ENCODE assay signal across 28 cellular contexts in the genomic region with DNA sequence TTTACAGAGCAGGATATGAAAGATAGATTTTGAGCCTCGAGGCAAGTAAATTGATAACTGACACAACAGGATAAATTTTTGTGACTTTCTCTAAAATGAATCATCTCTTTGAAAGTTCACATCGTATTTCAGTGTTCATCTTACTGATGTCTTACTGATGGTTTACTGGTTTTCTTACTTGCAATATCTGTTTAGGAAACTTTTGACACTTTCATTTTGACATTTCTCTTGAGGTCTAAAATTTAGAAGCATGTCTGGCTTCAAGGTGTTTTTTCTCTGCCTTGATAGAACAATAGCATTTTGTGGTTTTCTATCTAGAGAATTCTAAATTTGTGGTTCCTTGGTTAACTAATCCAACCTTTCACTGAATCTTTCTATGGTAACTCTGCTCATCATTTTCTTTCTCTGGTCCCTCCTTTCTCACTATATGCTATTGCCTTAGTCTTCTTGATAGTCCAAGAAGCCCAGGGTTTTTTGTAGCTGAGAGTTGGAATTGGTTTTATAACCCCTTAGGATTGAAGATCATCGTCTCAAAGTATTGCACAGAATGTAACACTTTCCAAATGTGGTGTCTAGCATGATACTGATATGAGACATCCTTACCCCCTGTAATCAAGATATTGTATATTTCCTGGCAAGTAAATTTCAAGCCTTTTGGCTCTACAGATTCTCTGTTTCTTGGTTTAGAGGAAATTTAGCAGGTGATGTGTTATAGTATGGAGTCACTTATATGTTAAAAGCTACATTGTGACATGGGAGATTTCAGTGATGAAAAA.
A peak's percentile ranks its signal among the peaks of the same experiment; 100 is the strongest.
DNase-seq lines count a peak whose midpoint lies in the region; ATAC-seq and TF ChIP-seq lines count a peak whose summit lies in the region.
"Had no signal": no experiment of that assay in that cellular context is flagged by ENCODE, and none has a peak within 500 bp of the region (broad histone marks: within the 10 kb centered on the region; RNA-seq: fewer than 3 reads in every experiment).

No MANE protein-coding gene starts in this region.

- TF ChIP-seq EP300 in SK-N-SH (IDR thresholded peaks at IDR 0.05; ENCODE audit: borderline replicate concordance in 1 of 2, low read depth in 1 of 2, low read length in 1 of 2) = no peak

- H3K4me1 Mint-ChIP-seq in stimulated activated naive B cell treated with anti-CD40 and anti-IgM and Interleukin-4, amounts not matched to agents 10 μg/mL and 1 μg/mL and 100 μg/mL, for 72 hours = peaks cover 20 to 41% of the 10 kb centered on the region in 2 donors

- no peaks in the 10 kb centered on the region for H4K20me1 ChIP-seq in SK-N-SH (ENCODE audit: insufficient read depth)

- 15% methylated on average over 3 of the region's 3 CpGs for WGBS in SK-N-SH (ENCODE audit: low lambda C conversion rate)
- WGBS in heart right ventricle, 2 donors = 45 to 53% methylated on average over 3 of the region's 3 CpGs
- no CpG with 5 or more reads among the region's 3 CpGs for WGBS in neuronal stem cell (ENCODE audit: extremely low coverage in 2 of 2, insufficient read length in 2 of 2, insufficient replicate concordance in 1 of 2), 2 donors

- H3K27ac ChIP-seq in SK-N-SH (ENCODE audit: low read depth in 2 of 2, low read length in 1 of 2) = no peak overlapping the region
- H3K27ac ChIP-seq in heart right ventricle = no peak overlapping the region
- H3K27ac ChIP-seq in neuronal stem cell (replicated peaks; ENCODE audit: low read length) = no peak overlapping the region
- H3K27ac ChIP-seq: HL-60, VCaP had no signal

- no peak overlapping the region for H2BK5ac ChIP-seq in neuronal stem cell (ENCODE audit: low read length)

- no peak for TF ChIP-seq CTCF in SK-N-SH (IDR thresholded peaks at IDR 0.05)
- no peak for TF ChIP-seq CTCF in heart right ventricle (IDR thresholded peaks at IDR 0.05)

- H3K36me3 ChIP-seq in SK-N-SH (replicated peaks in 1 of 2; ENCODE audit: control insufficient read depth in 1 of 2, insufficient read depth in 2 of 2, low read length in 1 of 2) = no peaks in the 10 kb centered on the region
- H3K36me3 ChIP-seq in heart right ventricle = no peaks in the 10 kb centered on the region
- no peaks in the 10 kb centered on the region for H3K36me3 ChIP-seq in neuronal stem cell (replicated peaks in 1 of 2; ENCODE audit: control insufficient read depth in 2 of 2, insufficient read depth in 2 of 2, low read length in 2 of 2)
- H3K36me3 ChIP-seq: HAP-1 had no signal

- no peak overlapping the region for H2BK12ac ChIP-seq in neuronal stem cell (ENCODE audit: low read length)

- peaks cover 0 to 7% of the 10 kb centered on the region in 2 donors for H3K27me3 Mint-ChIP-seq in stimulated activated naive B cell treated with anti-CD40 and anti-IgM and Interleukin-4, amounts not matched to agents 10 μg/mL and 1 μg/mL and 100 μg/mL, for 72 hours
- H3K27me3 Mint-ChIP-seq: type B pancreatic cell had no signal

- peaks cover 6% of the 10 kb centered on the region for H3F3A ChIP-seq in SK-N-SH (replicated peaks; ENCODE audit: insufficient read depth)

- H3K27me3 ChIP-seq in SK-N-SH (ENCODE audit: insufficient read depth) (no peaks in the 10 kb centered on the region), heart right ventricle (peaks cover 0 to 2% (median 0%) of the 10 kb centered on the region in 7 donors), neuronal stem cell (ENCODE audit: control insufficient read depth in 3 of 3, insufficient read depth in 3 of 3, low read depth in 1 of 3, low read length in 3 of 3) (no peaks in the 10 kb centered on the region)

- H3K14ac ChIP-seq in neuronal stem cell (ENCODE audit: low read length) = no peak overlapping the region

- no peaks in the 10 kb centered on the region; the same call in 1 of the 2 replicates for H3K79me2 ChIP-seq in SK-N-SH (ENCODE audit: insufficient read depth)

- H2AFZ ChIP-seq in SK-N-SH (ENCODE audit: low read depth) (peak overlapping the region; percentile 29; the same call in 1 of the 2 replicates), neuronal stem cell (ENCODE audit: low read length) (no peak overlapping the region)

- no peak overlapping the region for H3K23ac ChIP-seq in neuronal stem cell (ENCODE audit: low read depth, low read length, poor library complexity)

- H3K18ac ChIP-seq in neuronal stem cell (ENCODE audit: low read length) = no peak overlapping the region

- H3K4me1 ChIP-seq in SK-N-SH (ENCODE audit: control insufficient read depth in 1 of 2, insufficient read depth in 2 of 2, low read depth in 1 of 2, low read length in 1 of 2) (no peaks in the 10 kb centered on the region), heart right ventricle (no peaks in the 10 kb centered on the region), neuronal stem cell (ENCODE audit: control insufficient read depth in 2 of 2, insufficient read depth in 1 of 2, low read depth in 1 of 2, low read length in 2 of 2) (peaks cover 5 to 6% of the 10 kb centered on the region in 2 donors)

- H3K27ac Mint-ChIP-seq in stimulated activated naive B cell treated with anti-CD40 and anti-IgM and Interleukin-4, amounts not matched to agents 10 μg/mL and 1 μg/mL and 100 μg/mL, for 72 hours = peak overlapping the region; percentile 27
- H3K27ac Mint-ChIP-seq: activated CD4-positive, alpha-beta T cell treated with anti-CD3 and anti-CD28 coated beads, Interleukin-2, amount 10 ng/mL, durations not matched to agents 7 days and 5 days; brain; CD8-positive, alpha-beta T cell; memory B cell; progenitor cell of endocrine pancreas; type B pancreatic cell had no signal

- H3K4me3 ChIP-seq in SK-N-SH (ENCODE audit: low read depth in 2 of 2, low read length in 1 of 2) (no peak overlapping the region), heart right ventricle (no peak overlapping the region), neuronal stem cell (ENCODE audit: low read length in 2 of 2) (no peak overlapping the region)
- H3K4me3 ChIP-seq: HAP-1 had no signal

- peak overlapping the region in 1 of 2 donors; percentile 31 for H3K4me3 Mint-ChIP-seq in stimulated activated naive B cell treated with anti-CD40 and anti-IgM and Interleukin-4, amounts not matched to agents 10 μg/mL and 1 μg/mL and 100 μg/mL, for 72 hours
- H3K4me3 Mint-ChIP-seq: activated CD4-positive, alpha-beta T cell treated with anti-CD3 and anti-CD28 coated beads, Interleukin-2, amount 10 ng/mL, durations not matched to agents 7 days and 5 days; brain; CD8-positive, alpha-beta T cell; memory B cell; type B pancreatic cell had no signal

- H3K9ac ChIP-seq in SK-N-SH (no peak overlapping the region), neuronal stem cell (ENCODE audit: low read depth, low read length, poor library complexity) (no peak overlapping the region)

- H2AK5ac ChIP-seq in neuronal stem cell (ENCODE audit: low read depth, low read length) = no peak overlapping the region

- H2BK120ac ChIP-seq in neuronal stem cell (ENCODE audit: low read depth, low read length) = no peak overlapping the region

- ATAC-seq in SK-N-SH treated with all-trans-retinoic acid at 6 μM for 48 hours (no peak), HG02759 (IDR thresholded peaks at IDR 0.05; ENCODE audit: unreplicated experiment) (peak; percentile 81), HG03565 (IDR thresholded peaks at IDR 0.05; ENCODE audit: unreplicated experiment) (peak; percentile 60), heart right ventricle (no peak)
- ATAC-seq in stimulated activated naive B cell treated with anti-CD40 and anti-IgM and Interleukin-4, amounts not matched to agents 10 μg/mL and 1 μg/mL and 100 μg/mL, for 72 hours (replicated peaks) = peak; percentile 83 to 85
- ATAC-seq: CD8-positive, alpha-beta T cell; HepG2 had no signal

- H3K4me2 ChIP-seq in SK-N-SH = no peak overlapping the region
- no peak overlapping the region for H3K4me2 ChIP-seq in neuronal stem cell (ENCODE audit: insufficient read depth, low read length, poor library complexity, severe bottlenecking)

- CTCF ChIA-PET in SK-N-SH (lab: Yijun Ruan, JAX) = no interaction called here

- POLR2A ChIA-PET in SK-N-SH (lab: Yijun Ruan, JAX) = no interaction called here

- peaks cover 3 to 4% of the 10 kb centered on the region in 2 donors for H3K36me3 Mint-ChIP-seq in stimulated activated naive B cell treated with anti-CD40 and anti-IgM and Interleukin-4, amounts not matched to agents 10 μg/mL and 1 μg/mL and 100 μg/mL, for 72 hours
- H3K36me3 Mint-ChIP-seq: brain; CD8-positive, alpha-beta T cell; memory B cell; type B pancreatic cell had no signal

- no peak overlapping the region for H3K4ac ChIP-seq in neuronal stem cell (ENCODE audit: low read length)

- intact Hi-C loops in heart right ventricle (cut with DNase I) = no loop called here

- H4K8ac ChIP-seq in neuronal stem cell (ENCODE audit: low read depth, low read length) = no peak overlapping the region

- H2BK15ac ChIP-seq in neuronal stem cell (ENCODE audit: low read length) = no peak overlapping the region

- no peak for DNase-seq in SK-N-SH
- DNase-seq in stimulated activated naive B cell treated with anti-CD40 and anti-IgM and Interleukin-4, amounts not matched to agents 10 μg/mL and 1 μg/mL and 100 μg/mL, for 72 hours = no peak
- no peak for DNase-seq in heart right ventricle
- DNase-seq in HUDEP-2 (lab: John Stamatoyannopoulos, UW; ENCODE audit: unreplicated experiment in 76 of 76) = no peak
- no peak for DNase-seq in neuronal stem cell (ENCODE audit: low spot score)
- DNase-seq: 8988T; activated CD4-positive, alpha-beta T cell treated with anti-CD3 and anti-CD28 coated beads, Interleukin-2, amount 10 ng/mL, durations not matched to agents 7 days and 5 days; activated gamma-delta T cell treated with Interleukin-2 at 50 U/mL for 16 hours; AML-193; CD8-positive, alpha-beta T cell; DMS 273 treated with DMSO at 0.1 percent for 48 hours; NCI-H1048; NCI-H187; NCI-H2171 treated with DMSO at 0.1 percent for 48 hours; NCI-H524 treated with DMSO at 0.1 percent for 48 hours; RPMI8226; stimulated activated CD4-positive, alpha-beta T cell treated with anti-CD3 and anti-CD28 coated beads, Interleukin-15, amount 100 ng/mL, for 24 hours had no signal

- H3K9me2 ChIP-seq in SK-N-SH = no peaks in the 10 kb centered on the region

- no peak overlapping the region for H4K91ac ChIP-seq in neuronal stem cell (ENCODE audit: low read depth, low read length, poor library complexity)

- peaks cover 0 to 3% of the 10 kb centered on the region in 2 donors for H3K9me3 Mint-ChIP-seq in stimulated activated naive B cell treated with anti-CD40 and anti-IgM and Interleukin-4, amounts not matched to agents 10 μg/mL and 1 μg/mL and 100 μg/mL, for 72 hours
- H3K9me3 Mint-ChIP-seq: activated CD4-positive, alpha-beta T cell treated with anti-CD3 and anti-CD28 coated beads, Interleukin-2, amount 10 ng/mL, durations not matched to agents 7 days and 5 days; brain; CD8-positive, alpha-beta T cell; memory B cell; type B pancreatic cell had no signal

- H3K9me3 ChIP-seq in SK-N-SH = no peaks in the 10 kb centered on the region
- no peaks in the 10 kb centered on the region for H3K9me3 ChIP-seq in heart right ventricle
- no peaks in the 10 kb centered on the region for H3K9me3 ChIP-seq in neuronal stem cell (replicated peaks in 1 of 2; ENCODE audit: control insufficient read depth in 2 of 2, insufficient read depth in 1 of 2, low read depth in 1 of 2, low read length in 2 of 2)
- H3K9me3 ChIP-seq: HAP-1 had no signal

- no peak for TF ChIP-seq RAD21 in SK-N-SH (IDR thresholded peaks at IDR 0.05; ENCODE audit: low read length)

- H3K79me1 ChIP-seq in neuronal stem cell (ENCODE audit: low read depth, low read length) = no peaks in the 10 kb centered on the region

TF ChIP-seq in SK-N-SH, 30 proteins besides CTCF, POLR2A, EP300 and RAD21 (continues in another document):
- TF ChIP-seq ELF1 (IDR thresholded peaks at IDR 0.05) = no peak

Comparison
In these comparisons a context has a peak if more than half of its experiments do, and no peak if none do; other contexts are left out.
1. ATAC-seq: peak in HG02759 (single experiment), HG03565 (single experiment) and stimulated activated naive B cell treated with anti-CD40 and anti-IgM and Interleukin-4, amounts not matched to agents 10 μg/mL and 1 μg/mL and 100 μg/mL, for 72 hours (2 of 2); none in SK-N-SH treated with all-trans-retinoic acid at 6 μM for 48 hours (single experiment) and heart right ventricle (0 of 8).